ENCODE assay signal across 29 cellular contexts in the genomic region with DNA sequence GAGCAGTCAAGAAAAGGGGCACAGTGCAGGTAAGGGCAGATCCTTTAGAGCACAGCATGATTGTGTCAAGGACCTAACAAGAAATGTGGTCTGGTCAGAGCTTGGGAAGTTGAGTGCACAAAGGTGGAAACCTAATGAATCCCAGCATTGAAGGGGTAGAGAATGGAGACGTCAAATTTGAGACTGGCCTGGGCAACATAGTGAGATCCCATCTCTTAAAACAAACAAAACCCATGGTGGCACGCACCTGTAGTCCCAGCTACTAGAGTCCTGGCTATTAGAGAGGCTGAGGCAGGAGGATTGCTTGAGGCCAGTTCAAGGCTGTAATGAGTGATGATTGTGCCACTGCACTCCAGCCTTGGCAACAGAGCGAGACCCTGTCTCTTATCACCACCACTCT. TPM values are rescaled to one million over a fixed set of nuclear protein-coding genes. Genes with fewer than 3 reads are reported as not detected.
DNase-seq lines count a peak whose midpoint lies in the region; ATAC-seq and TF ChIP-seq lines count a peak whose summit lies in the region.
"Had no signal": no experiment of that assay in that cellular context is flagged by ENCODE, and none has a peak within 500 bp of the region (broad histone marks: within the 10 kb centered on the region; RNA-seq: fewer than 3 reads in every experiment).

No MANE protein-coding gene starts in this region.

- no peak for TF ChIP-seq EP300 in suprapubic skin (IDR thresholded peaks at IDR 0.05)

- peaks cover 30% of the 10 kb centered on the region for H3K36me3 Mint-ChIP-seq in CD4-positive, CD25-positive, alpha-beta regulatory T cell
- peaks cover 0 to 42% (median 12%) of the 10 kb centered on the region in 3 donors for H3K36me3 Mint-ChIP-seq in CD8-positive, alpha-beta memory T cell
- peaks cover 44% of the 10 kb centered on the region for H3K36me3 Mint-ChIP-seq in activated CD8-positive, alpha-beta T cell treated with anti-CD3 and anti-CD28 coated beads, Interleukin-2, amount 10 ng/mL, durations not matched to agents 7 days and 5 days (ENCODE audit: low read depth)
- H3K36me3 Mint-ChIP-seq in immature natural killer cell = peaks cover 0 to 11% (median 5%) of the 10 kb centered on the region in 3 donors

- CTCF ChIA-PET in CD8-positive, alpha-beta memory T cell (lab: Charles Lee) = interaction anchor here (1.1 to 1.8 kb wide), 2 partner anchors 27 to 512 kb away, joined by 3 to 4 read pairs; no protein-coding TSS in a partner anchor
- CTCF ChIA-PET in activated CD8-positive, alpha-beta T cell treated with anti-CD3 and anti-CD28 coated beads, Interleukin-2, amount 10 ng/mL, durations not matched to agents 7 days and 5 days (lab: Charles Lee) = interaction anchor here (1.0 to 1.3 kb wide), 2 partner anchors 10 to 131 kb away, joined by 3 to 4 read pairs; no protein-coding TSS in a partner anchor

- no peaks in the 10 kb centered on the region for H3K9me3 ChIP-seq in CD4-positive, CD25-positive, alpha-beta regulatory T cell (ENCODE audit: control insufficient read depth in 2 of 2, low read length in 2 of 2)
- H3K9me3 ChIP-seq in CD8-positive, alpha-beta memory T cell (ENCODE audit: low read length) = no peaks in the 10 kb centered on the region
- no peaks in the 10 kb centered on the region for H3K9me3 ChIP-seq in suprapubic skin
- H3K9me3 ChIP-seq: ascending aorta, lower lobe of right lung, upper lobe of right lung had no signal

- 90% methylated on average over 3 of the region's 3 CpGs for WGBS in suprapubic skin

- H3K27me3 ChIP-seq in CD4-positive, CD25-positive, alpha-beta regulatory T cell (ENCODE audit: control insufficient read depth, insufficient read depth, low read length) = no peaks in the 10 kb centered on the region
- H3K27me3 ChIP-seq in CD8-positive, alpha-beta memory T cell (ENCODE audit: insufficient read depth, low read length, poor library complexity, severe bottlenecking) = no peaks in the 10 kb centered on the region
- no peaks in the 10 kb centered on the region for H3K27me3 ChIP-seq in suprapubic skin
- H3K27me3 ChIP-seq: ascending aorta, hepatocyte, upper lobe of right lung had no signal

- DNase-seq in CD4-positive, CD25-positive, alpha-beta regulatory T cell = no peak
- no peak for DNase-seq in CD8-positive, alpha-beta memory T cell
- DNase-seq in activated CD8-positive, alpha-beta T cell treated with anti-CD3 and anti-CD28 coated beads, Interleukin-2, amount 10 ng/mL, durations not matched to agents 7 days and 5 days = no peak
- DNase-seq in immature natural killer cell = no peak
- no peak for DNase-seq in stimulated activated CD8-positive, alpha-beta memory T cell treated with anti-CD3 and anti-CD28 coated beads, Interleukin-4, amount 100 ng/mL, for 48 hours
- DNase-seq in suprapubic skin (ENCODE audit: low spot score in 2 of 2) = no peak
- no peak for DNase-seq in NCI-H1694 treated with DMSO at 0.1 percent for 48 hours (lab: John Stamatoyannopoulos, UW)
- DNase-seq: activated CD4-positive, alpha-beta T cell treated with anti-CD3 and anti-CD28 coated beads, Interleukin-2, amount 50 U/mL, for 1 hour; activated CD8-positive, alpha-beta memory T cell treated with anti-CD3 and anti-CD28 coated beads, Interleukin-2, amount 10 ng/mL, durations not matched to agents 7 days and 5 days; activated naive CD4-positive, alpha-beta T cell treated with Interleukin-2 at 50 U/mL for 16 hours; activated T-cell treated with anti-CD3 and anti-CD28 coated beads, Interleukin-2, amount 50 U/mL, for 72 hours; EL; GOT3; lower lobe of right lung; midbrain; MM.1S; NCI-H1417; NCI-H2107; NCI-H774; SHP77 treated with DMSO at 0.1 percent for 48 hours; stimulated activated CD4-positive, alpha-beta T cell treated with anti-CD3 and anti-CD28 coated beads, Interleukin-4, amount 100 ng/mL, for 1 hour; substantia nigra; upper lobe of right lung had no signal

- no peak overlapping the region for H3K4me3 ChIP-seq in CD4-positive, CD25-positive, alpha-beta regulatory T cell (ENCODE audit: low read depth, low read length)
- no peak overlapping the region for H3K4me3 ChIP-seq in CD8-positive, alpha-beta memory T cell (ENCODE audit: low read length)
- H3K4me3 ChIP-seq in suprapubic skin = no peak overlapping the region
- H3K4me3 ChIP-seq: ascending aorta, hepatocyte, lower lobe of right lung, upper lobe of right lung had no signal

- no peak for TF ChIP-seq CTCF in suprapubic skin (IDR thresholded peaks at IDR 0.05)

- peak overlapping the region in 2 of 3 donors; percentile 16 to 89 for H3K27ac Mint-ChIP-seq in CD4-positive, CD25-positive, alpha-beta regulatory T cell
- H3K27ac Mint-ChIP-seq in CD8-positive, alpha-beta memory T cell = peak overlapping the region in 6 of 8 donors; percentile 34 to 85 (median 56)
- peak overlapping the region; percentile 44 for H3K27ac Mint-ChIP-seq in activated CD8-positive, alpha-beta T cell treated with anti-CD3 and anti-CD28 coated beads, Interleukin-2, amount 10 ng/mL, durations not matched to agents 7 days and 5 days
- peak overlapping the region in 4 of 6 donors; percentile 2 to 78 (median 64) for H3K27ac Mint-ChIP-seq in immature natural killer cell
- H3K27ac Mint-ChIP-seq: activated CD8-positive, alpha-beta memory T cell treated with anti-CD3 and anti-CD28 coated beads, Interleukin-2, amount 10 ng/mL, durations not matched to agents 7 days and 5 days; nephron had no signal

- peaks cover 0 to 3% (median 0%) of the 10 kb centered on the region in 7 donors for H3K9me3 Mint-ChIP-seq in CD4-positive, CD25-positive, alpha-beta regulatory T cell
- H3K9me3 Mint-ChIP-seq in CD8-positive, alpha-beta memory T cell = no peaks in the 10 kb centered on the region
- no peaks in the 10 kb centered on the region for H3K9me3 Mint-ChIP-seq in activated CD8-positive, alpha-beta T cell treated with anti-CD3 and anti-CD28 coated beads, Interleukin-2, amount 10 ng/mL, durations not matched to agents 7 days and 5 days (ENCODE audit: insufficient read depth)
- no peaks in the 10 kb centered on the region for H3K9me3 Mint-ChIP-seq in immature natural killer cell
- H3K9me3 Mint-ChIP-seq: activated T-cell treated with anti-CD3 and anti-CD28 coated beads, Interleukin-2, amount 50 U/mL, for 72 hours; nephron had no signal

- no peaks in the 10 kb centered on the region for H3K4me1 ChIP-seq in CD4-positive, CD25-positive, alpha-beta regulatory T cell (ENCODE audit: control insufficient read depth, insufficient read depth, low read length, poor library complexity, severe bottlenecking)
- H3K4me1 ChIP-seq in CD8-positive, alpha-beta memory T cell (ENCODE audit: insufficient read depth, low read length) = peaks cover 19% of the 10 kb centered on the region
- no peaks in the 10 kb centered on the region for H3K4me1 ChIP-seq in suprapubic skin
- H3K4me1 ChIP-seq: ascending aorta, lower lobe of right lung, upper lobe of right lung had no signal

- H3K27me3 Mint-ChIP-seq in CD4-positive, CD25-positive, alpha-beta regulatory T cell = peaks cover 5% of the 10 kb centered on the region
- H3K27me3 Mint-ChIP-seq in CD8-positive, alpha-beta memory T cell = peaks cover 0 to 1% of the 10 kb centered on the region in 2 donors
- peaks cover 2% of the 10 kb centered on the region for H3K27me3 Mint-ChIP-seq in activated CD8-positive, alpha-beta T cell treated with anti-CD3 and anti-CD28 coated beads, Interleukin-2, amount 10 ng/mL, durations not matched to agents 7 days and 5 days (ENCODE audit: low read depth)
- H3K27me3 Mint-ChIP-seq in immature natural killer cell (ENCODE audit: low read depth in 3 of 3) = peaks cover 0 to 3% (median 1%) of the 10 kb centered on the region in 3 donors

- peak in 1 of 2 donors; percentile 11 for ATAC-seq in CD4-positive, CD25-positive, alpha-beta regulatory T cell (ENCODE audit: low read depth in 2 of 2)
- ATAC-seq in activated CD8-positive, alpha-beta T cell treated with anti-CD3 and anti-CD28 coated beads, Interleukin-2, amount 10 ng/mL, durations not matched to agents 7 days and 5 days = no peak
- no peak for ATAC-seq in SK-N-SH treated with all-trans-retinoic acid at 6 μM for 48 hours
- ATAC-seq: activated CD8-positive, alpha-beta memory T cell treated with anti-CD3 and anti-CD28 coated beads, Interleukin-2, amount 10 ng/mL, durations not matched to agents 7 days and 5 days had no signal

- peaks cover 10 to 27% (median 16%) of the 10 kb centered on the region in 4 donors for H3K4me1 Mint-ChIP-seq in CD4-positive, CD25-positive, alpha-beta regulatory T cell
- peaks cover 10 to 23% (median 19%) of the 10 kb centered on the region in 3 donors for H3K4me1 Mint-ChIP-seq in CD8-positive, alpha-beta memory T cell
- peaks cover 24% of the 10 kb centered on the region for H3K4me1 Mint-ChIP-seq in activated CD8-positive, alpha-beta T cell treated with anti-CD3 and anti-CD28 coated beads, Interleukin-2, amount 10 ng/mL, durations not matched to agents 7 days and 5 days (ENCODE audit: low read depth)
- H3K4me1 Mint-ChIP-seq in immature natural killer cell = peaks cover 0 to 16% of the 10 kb centered on the region in 2 donors
- H3K4me1 Mint-ChIP-seq: CD14-positive monocyte, nephron had no signal

- H3K4me3 Mint-ChIP-seq in CD4-positive, CD25-positive, alpha-beta regulatory T cell = no peak overlapping the region
- peak overlapping the region in 2 of 7 donors; percentile 6 to 11 for H3K4me3 Mint-ChIP-seq in CD8-positive, alpha-beta memory T cell
- no peak overlapping the region for H3K4me3 Mint-ChIP-seq in activated CD8-positive, alpha-beta T cell treated with anti-CD3 and anti-CD28 coated beads, Interleukin-2, amount 10 ng/mL, durations not matched to agents 7 days and 5 days
- H3K4me3 Mint-ChIP-seq in immature natural killer cell = no peak overlapping the region
- H3K4me3 Mint-ChIP-seq: activated CD8-positive, alpha-beta memory T cell treated with anti-CD3 and anti-CD28 coated beads, Interleukin-2, amount 10 ng/mL, durations not matched to agents 7 days and 5 days; activated T-cell treated with anti-CD3 and anti-CD28 coated beads, Interleukin-2, amount 50 U/mL, for 72 hours; CD14-positive monocyte; nephron had no signal

- POLR2A ChIA-PET in CD8-positive, alpha-beta memory T cell (lab: Charles Lee) = no interaction called here
- POLR2A ChIA-PET in activated CD8-positive, alpha-beta T cell treated with anti-CD3 and anti-CD28 coated beads, Interleukin-2, amount 10 ng/mL, durations not matched to agents 7 days and 5 days (lab: Charles Lee) = no interaction called here

- H3K36me3 ChIP-seq in CD4-positive, CD25-positive, alpha-beta regulatory T cell (ENCODE audit: control insufficient read depth, insufficient read depth, low read length) = peaks cover 35% of the 10 kb centered on the region
- H3K36me3 ChIP-seq in CD8-positive, alpha-beta memory T cell (ENCODE audit: insufficient read depth, low read length) = peaks cover 8% of the 10 kb centered on the region
- H3K36me3 ChIP-seq in suprapubic skin = peaks cover 41% of the 10 kb centered on the region

- H3K27ac ChIP-seq in CD4-positive, CD25-positive, alpha-beta regulatory T cell (ENCODE audit: insufficient read depth, low read length, poor library complexity, severe bottlenecking) = no peak overlapping the region
- H3K27ac ChIP-seq in CD8-positive, alpha-beta memory T cell (ENCODE audit: low read depth, low read length) = no peak overlapping the region
- H3K27ac ChIP-seq in suprapubic skin = no peak overlapping the region
- H3K27ac ChIP-seq: ascending aorta, hepatocyte, KMS-11, lower lobe of right lung, upper lobe of right lung had no signal

- no peak for TF ChIP-seq POLR2A in suprapubic skin (IDR thresholded peaks at IDR 0.05)

RNA-seq across cellular contexts. Expression of a gene that starts 37.0 kb away (rescaled TPM):
- 466 TPM for total RNA-seq in CD4-positive, CD25-positive, alpha-beta regulatory T cell
- polyA plus RNA-seq in CD4-positive, CD25-positive, alpha-beta regulatory T cell = 10 to 100 TPM; 25.9 to 35.6 (median 31.0) TPM
- 10 to 100 TPM; 71.7 to 74.1 TPM for total RNA-seq in CD8-positive, alpha-beta memory T cell
- polyA plus RNA-seq in CD8-positive, alpha-beta memory T cell = 42.3 TPM
- 100 to 1,000 TPM; 147 to 153 TPM for total RNA-seq in activated CD8-positive, alpha-beta T cell treated with anti-CD3 and anti-CD28 coated beads, Interleukin-2, amount 10 ng/mL, durations not matched to agents 7 days and 5 days
- 10 to 100 TPM; 19.5 to 58.2 (median 21.2) TPM for polyA plus RNA-seq in immature natural killer cell
- total RNA-seq in suprapubic skin = 10 to 100 TPM; 16.6 to 25.0 (median 22.8) TPM

RNA-seq across cellular contexts. Expression of a gene that starts 55.5 kb away (rescaled TPM):
- total RNA-seq in CD4-positive, CD25-positive, alpha-beta regulatory T cell = 239 TPM
- polyA plus RNA-seq in CD4-positive, CD25-positive, alpha-beta regulatory T cell = 100 to 1,000 TPM in 2 of 4 donors, 10 to 100 TPM in 2; 94.9 to 108 (median 101) TPM
- total RNA-seq in CD8-positive, alpha-beta memory T cell = 100 to 1,000 TPM; 158 to 159 TPM
- polyA plus RNA-seq in CD8-positive, alpha-beta memory T cell = 139 TPM
- total RNA-seq in activated CD8-positive, alpha-beta T cell treated with anti-CD3 and anti-CD28 coated beads, Interleukin-2, amount 10 ng/mL, durations not matched to agents 7 days and 5 days = 100 to 1,000 TPM; 121 to 129 TPM
- polyA plus RNA-seq in immature natural killer cell = 100 to 1,000 TPM in 1 of 3 donors, 10 to 100 TPM in 2; 39.4 to 113 (median 46.8) TPM
- total RNA-seq in suprapubic skin = 100 to 1,000 TPM in 2 of 4 donors, 10 to 100 TPM in 2; 79.4 to 132 (median 100) TPM
